4 cellular contexts compared by ENCODE assay signal in genomic region chrX:102214988-102215387, GRCh38. TPM values are rescaled to one million over a fixed set of nuclear protein-coding genes. Genes with fewer than 3 reads are reported as not detected.
"Had no signal": no experiment of that assay in that cellular context is flagged by ENCODE, and none has a peak within 500 bp of the region (broad histone marks: within the 10 kb centered on the region; RNA-seq: fewer than 3 reads in every experiment).

Gene TCP11X1, plus strand, starts transcription at chrX:102215301.

RNA-seq across cellular contexts. Expression of gene TCP11X1, which starts in this region (rescaled TPM):
- total RNA-seq: GM23248, H1, H9, HFFc6 had no signal
- polyA plus RNA-seq: GM23248, H1 had no signal
